In genomic region chr7:10724449-10724848, GRCh38 we compare ENCODE assay signal across 19 cellular contexts.
"Had no signal": no experiment of that assay in that cellular context is flagged by ENCODE, and none has a peak within 500 bp of the region (broad histone marks: within the 10 kb centered on the region; RNA-seq: fewer than 3 reads in every experiment).

No MANE protein-coding gene starts in this region.

- ATAC-seq: T-cell had no signal

- H3K4me2 ChIP-seq: SK-N-SH had no signal

- H3K27me3 ChIP-seq: MG63 had no signal

- H3K4me3 Mint-ChIP-seq: T-cell had no signal

- H3K9me3 ChIP-seq: MG63, SK-N-SH had no signal

- H3K9ac ChIP-seq: SK-N-SH had no signal

- FAIRE-seq: RCC 7860 had no signal

- H3K9me3 Mint-ChIP-seq: T-cell had no signal

- H3K36me3 Mint-ChIP-seq: T-cell had no signal

- H3K36me3 ChIP-seq: MG63 had no signal

- H3K4me3 ChIP-seq: MG63 had no signal

- H3K4me1 Mint-ChIP-seq: T-cell had no signal

- DNase-seq: Karpas-422, KG1, MG63, NCI-H1092 treated with DMSO at 0.1 percent for 48 hours, NCI-H1436, NCI-H1694, NCI-H187 treated with DMSO at 0.1 percent for 48 hours, NCI-H2029 treated with DMSO at 0.1 percent for 48 hours, NCI-H2107, NCI-H2227 treated with DMSO at 0.1 percent for 48 hours, NCI-H524 treated with DMSO at 0.1 percent for 48 hours, NCI-H774, Right ventricle myocardium superior, RPMI8226, SIG-M5, SK-N-SH, SW 1271, T-cell had no signal

- H3K27ac Mint-ChIP-seq: T-cell had no signal
